In genomic region chr6:135322427-135323201, GRCh38 we compare ENCODE assay signal across 10 cellular contexts.
A peak's percentile ranks its signal among the peaks of the same experiment; 100 is the strongest.
DNase-seq lines count a peak whose midpoint lies in the region; ATAC-seq and TF ChIP-seq lines count a peak whose summit lies in the region.
"Had no signal": no experiment of that assay in that cellular context is flagged by ENCODE, and none has a peak within 500 bp of the region (broad histone marks: within the 10 kb centered on the region; RNA-seq: fewer than 3 reads in every experiment).

No MANE protein-coding gene starts in this region.

- no peak for TF ChIP-seq POLR2A in lower leg skin (IDR thresholded peaks at IDR 0.05)

- no peaks in the 10 kb centered on the region for H3K4me1 Mint-ChIP-seq in activated T-helper 17 cell treated with anti-CD3 and anti-CD28 coated beads, Interleukin-2, amount 50 U/mL, for 72 hours

- no peaks in the 10 kb centered on the region for H3K9me3 ChIP-seq in heart right ventricle
- H3K9me3 ChIP-seq: SK-N-SH had no signal

- WGBS in lower leg skin, 2 donors = 80 to 92% methylated on average over 3 of the region's 3 CpGs
- WGBS in heart right ventricle, 2 donors = 79 to 81% methylated on average over 3 of the region's 3 CpGs

- intact Hi-C loops in lower leg skin (cut with DNase I; ENCODE audit: low total_unique reads) = no loop called here
- intact Hi-C loops in heart right ventricle (cut with DNase I) = no loop called here

- H3K36me3 ChIP-seq in heart right ventricle = peaks cover 0 to 16% (median 0%) of the 10 kb centered on the region in 9 donors

- peak; percentile 3 for DNase-seq in left kidney (ENCODE audit: low read depth, low spot score)
- DNase-seq in lower leg skin (ENCODE audit: low spot score in 2 of 2) = no peak
- no peak for DNase-seq in heart right ventricle
- no peak for DNase-seq in activated naive CD4-positive, alpha-beta T cell treated with anti-CD3 and anti-CD28 coated beads, Interleukin-2, amount 50 U/mL, for 16 hours
- DNase-seq: foreskin keratinocyte, SK-N-SH had no signal

- no peaks in the 10 kb centered on the region for H3K27me3 ChIP-seq in heart right ventricle
- H3K27me3 ChIP-seq: foreskin keratinocyte had no signal

- TF ChIP-seq CTCF in lower leg skin (IDR thresholded peaks at IDR 0.05) (no peak), heart right ventricle (IDR thresholded peaks at IDR 0.05) (no peak)

- H3K27ac Mint-ChIP-seq in activated T-helper 17 cell treated with anti-CD3 and anti-CD28 coated beads, Interleukin-2, amount 50 U/mL, for 72 hours = no peak overlapping the region

- ATAC-seq in GM18868 (IDR thresholded peaks at IDR 0.05; ENCODE audit: unreplicated experiment) (peak; percentile 79), GM21717 (IDR thresholded peaks at IDR 0.05; ENCODE audit: unreplicated experiment) (peak; percentile 76), HG03520 (IDR thresholded peaks at IDR 0.05; ENCODE audit: unreplicated experiment) (peak; percentile 49), heart right ventricle (no peak)
- no peak for ATAC-seq in activated T-helper 17 cell treated with anti-CD3 and anti-CD28 coated beads, Interleukin-2, amount 50 U/mL, for 72 hours (replicated peaks)
- ATAC-seq: foreskin keratinocyte had no signal

- no peak overlapping the region for H3K27ac ChIP-seq in heart right ventricle
- H3K27ac ChIP-seq: foreskin keratinocyte had no signal

- peaks cover 0 to 10% (median 0%) of the 10 kb centered on the region in 9 donors for H3K4me1 ChIP-seq in heart right ventricle
- H3K4me1 ChIP-seq: foreskin keratinocyte had no signal

- no peak overlapping the region for H3K4me3 Mint-ChIP-seq in activated T-helper 17 cell treated with anti-CD3 and anti-CD28 coated beads, Interleukin-2, amount 50 U/mL, for 72 hours

- H3K4me3 ChIP-seq in lower leg skin (ENCODE audit: low read depth, poor library complexity, severe bottlenecking) = no peak overlapping the region
- H3K4me3 ChIP-seq in heart right ventricle = no peak overlapping the region

- no peaks in the 10 kb centered on the region for H3K36me3 Mint-ChIP-seq in activated T-helper 17 cell treated with anti-CD3 and anti-CD28 coated beads, Interleukin-2, amount 50 U/mL, for 72 hours (ENCODE audit: low read depth)

- H3K27me3 Mint-ChIP-seq in activated T-helper 17 cell treated with anti-CD3 and anti-CD28 coated beads, Interleukin-2, amount 50 U/mL, for 72 hours = no peaks in the 10 kb centered on the region

- no peaks in the 10 kb centered on the region for H3K9me3 Mint-ChIP-seq in activated T-helper 17 cell treated with anti-CD3 and anti-CD28 coated beads, Interleukin-2, amount 50 U/mL, for 72 hours

Comparison
In these comparisons a context has a peak if more than half of its experiments do, and no peak if none do; other contexts are left out.
1. ATAC-seq: peak in GM18868 (single experiment), GM21717 (single experiment) and HG03520 (single experiment); none in activated T-helper 17 cell treated with anti-CD3 and anti-CD28 coated beads, Interleukin-2, amount 50 U/mL, for 72 hours (single experiment) and heart right ventricle (0 of 8).